In the genomic region with DNA sequence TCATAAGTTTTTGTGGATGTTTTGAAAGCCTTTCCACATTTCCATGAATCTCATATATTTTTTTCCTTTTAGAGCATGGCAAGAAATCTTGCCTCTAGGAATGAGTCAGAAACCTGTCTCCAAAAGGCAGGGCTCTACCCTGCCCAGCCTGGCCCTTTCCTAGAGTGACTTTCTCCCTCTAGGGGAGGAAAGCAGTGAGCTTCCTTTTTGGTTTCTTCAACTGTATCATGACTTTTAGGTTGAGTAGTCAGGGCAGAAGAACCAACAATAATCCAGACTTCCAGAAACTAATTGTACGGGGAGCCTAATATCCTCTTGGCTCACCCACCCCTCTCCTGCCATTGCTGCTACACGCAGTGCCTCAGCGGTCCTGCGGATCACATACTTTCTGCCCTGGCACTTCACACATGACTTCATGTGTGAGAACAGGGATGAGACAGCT, we compare ENCODE assay signal across 14 cellular contexts.
DNase-seq lines count a peak whose midpoint lies in the region; ATAC-seq and TF ChIP-seq lines count a peak whose summit lies in the region.
"Had no signal": no experiment of that assay in that cellular context is flagged by ENCODE, and none has a peak within 500 bp of the region (broad histone marks: within the 10 kb centered on the region; RNA-seq: fewer than 3 reads in every experiment).

No MANE protein-coding gene starts in this region.

- no peaks in the 10 kb centered on the region for H3K27me3 ChIP-seq in PC-9 (ENCODE audit: insufficient read depth, low read depth)

- no peaks in the 10 kb centered on the region for H3K79me2 ChIP-seq in PC-9 (ENCODE audit: low read depth)

- H3K9me3 Mint-ChIP-seq in nephron = no peaks in the 10 kb centered on the region

- H3K9me3 ChIP-seq in PC-9 (ENCODE audit: insufficient read depth, low read depth) = no peaks in the 10 kb centered on the region

- CTCF ChIA-PET in PC-9 (lab: Charles Lee) = no interaction called here

- H3F3A ChIP-seq in PC-9 (ENCODE audit: insufficient read depth, low read depth) = peaks cover 6% of the 10 kb centered on the region; the same call in 1 of the 2 replicates

- BruUV-seq in PC-9 (replicated peaks; lab: Mats Ljungman, UMichigan) = no TSS peak

- peaks cover 13% of the 10 kb centered on the region for H3K4me1 ChIP-seq in PC-9 (replicated peaks; ENCODE audit: insufficient read depth)

- H3K36me3 Mint-ChIP-seq in nephron (ENCODE audit: low read depth) = peaks cover 3% of the 10 kb centered on the region

- H3K4me3 Mint-ChIP-seq in nephron = peak overlapping the region in 1 of 3 experiments; percentile 17

- POLR2A ChIA-PET in PC-9 (lab: Charles Lee; ENCODE audit: unreplicated experiment) = interaction anchor here (0.6 kb wide), 1 partner anchor 141 kb away, joined by 5 read pairs; no protein-coding TSS in a partner anchor

- no peaks in the 10 kb centered on the region for H3K27me3 Mint-ChIP-seq in nephron (ENCODE audit: low read depth)

- H3K4me2 ChIP-seq in PC-9 = peak overlapping the region; percentile 12

- H2AFZ ChIP-seq in PC-9 = no peak overlapping the region

- H3K36me3 ChIP-seq in PC-9 (ENCODE audit: low read depth) = no peaks in the 10 kb centered on the region

- TF ChIP-seq CTCF in PC-9 (conservative IDR thresholded peaks at IDR 0.05) (peak; percentile 47), nephron (IDR thresholded peaks at IDR 0.05; ENCODE audit: unreplicated experiment in 3 of 3) (peak in 1 of 3 experiments; percentile 28)

- H3K4me1 Mint-ChIP-seq in nephron = peaks cover 43% of the 10 kb centered on the region

- ATAC-seq in esophagus mucosa (peak; percentile 97), HG02759 (IDR thresholded peaks at IDR 0.05; ENCODE audit: unreplicated experiment) (no peak)

- H3K4me3 ChIP-seq in PC-9 = no peak overlapping the region
- H3K4me3 ChIP-seq: lung had no signal

- no peaks in the 10 kb centered on the region for H3K9me2 ChIP-seq in PC-9 (ENCODE audit: insufficient read depth)

- H3K27ac ChIP-seq in PC-9 = peak overlapping the region; percentile 4

- intact Hi-C loops in PC-9 (cut with micrococcal nuclease; ENCODE audit: unreplicated experiment) = no loop called here

- H4K20me1 ChIP-seq in PC-9 (ENCODE audit: insufficient read depth) = no peaks in the 10 kb centered on the region

- DNase-seq in ELF-1 (ENCODE audit: low read depth, low spot score) (peak; percentile 28), PC-9 (peak; percentile 11 to 57), NCI-H1105 treated with DMSO at 0.1 percent for 48 hours (lab: John Stamatoyannopoulos, UW) (no peak), NCI-H748 (lab: John Stamatoyannopoulos, UW; ENCODE audit: unreplicated experiment) (no peak)
- DNase-seq in stimulated activated CD8-positive, alpha-beta memory T cell treated with anti-CD3 and anti-CD28 coated beads, Interleukin-4, amount 100 ng/mL, for 48 hours = no peak
- DNase-seq: activated CD4-positive, alpha-beta T cell treated with anti-CD3 and anti-CD28 coated beads, Interleukin-2, amount 50 U/mL, for 4 hours; activated naive CD4-positive, alpha-beta T cell treated with anti-CD3 and anti-CD28 coated beads, Interleukin-2, amount 50 U/mL, for 16 hours; foreskin fibroblast; NCI-H446 treated with DMSO at 0.1 percent for 48 hours; stimulated activated naive CD4-positive, alpha-beta T cell treated with Interleukin-2 at 50 U/mL for 16 hours had no signal

- peak overlapping the region; percentile 87 to 96 (median 95) for H3K27ac Mint-ChIP-seq in nephron

Comparison
In these comparisons a context has a peak if more than half of its experiments do, and no peak if none do; other contexts are left out.
1. DNase-seq: peak in ELF-1 (single experiment) and PC-9 (2 of 2); none in NCI-H1105 treated with DMSO at 0.1 percent for 48 hours (single experiment), NCI-H748 (single experiment) and stimulated activated CD8-positive, alpha-beta memory T cell treated with anti-CD3 and anti-CD28 coated beads, Interleukin-4, amount 100 ng/mL, for 48 hours (single experiment).